ENCODE assay signal across 2 cellular contexts in genomic region chr10:24206334-24206733, GRCh38.
TF ChIP-seq lines count a peak whose summit lies in the region.

No MANE protein-coding gene starts in this region.

TF ChIP-seq in H1, 55 proteins besides CTCF, POLR2A, EP300 and RAD21:
- no peak for TF ChIP-seq TAF7 (optimal IDR thresholded peaks at IDR 0.05; ENCODE audit: borderline replicate concordance, low read depth, low read length)
TF ChIP-seq in H1: peak in this region for 0.

TF ChIP-seq in GM23338, 12 proteins besides CTCF, POLR2A, EP300 and RAD21:
- TF ChIP-seq EZH2phosphoT487 (IDR thresholded peaks at IDR 0.05; ENCODE audit: unreplicated experiment) (no peak), ETS1 (IDR thresholded peaks at IDR 0.05) (no peak), CREB1 (CRISPR knock-in tag; IDR thresholded peaks at IDR 0.05; ENCODE audit: low read depth) (no peak), POLR2AphosphoS5 (IDR thresholded peaks at IDR 0.05; ENCODE audit: low read depth) (no peak), ZNF331 (CRISPR knock-in tag; IDR thresholded peaks at IDR 0.05; ENCODE audit: low read depth) (no peak), JUNB (IDR thresholded peaks at IDR 0.05; ENCODE audit: unreplicated experiment) (no peak), ZNF114 (CRISPR knock-in tag; IDR thresholded peaks at IDR 0.05) (no peak), STAT1 (IDR thresholded peaks at IDR 0.05; ENCODE audit: unreplicated experiment) (no peak), NANOG (IDR thresholded peaks at IDR 0.05; ENCODE audit: borderline replicate concordance) (no peak)
- TF ChIP-seq, protein P1, sequence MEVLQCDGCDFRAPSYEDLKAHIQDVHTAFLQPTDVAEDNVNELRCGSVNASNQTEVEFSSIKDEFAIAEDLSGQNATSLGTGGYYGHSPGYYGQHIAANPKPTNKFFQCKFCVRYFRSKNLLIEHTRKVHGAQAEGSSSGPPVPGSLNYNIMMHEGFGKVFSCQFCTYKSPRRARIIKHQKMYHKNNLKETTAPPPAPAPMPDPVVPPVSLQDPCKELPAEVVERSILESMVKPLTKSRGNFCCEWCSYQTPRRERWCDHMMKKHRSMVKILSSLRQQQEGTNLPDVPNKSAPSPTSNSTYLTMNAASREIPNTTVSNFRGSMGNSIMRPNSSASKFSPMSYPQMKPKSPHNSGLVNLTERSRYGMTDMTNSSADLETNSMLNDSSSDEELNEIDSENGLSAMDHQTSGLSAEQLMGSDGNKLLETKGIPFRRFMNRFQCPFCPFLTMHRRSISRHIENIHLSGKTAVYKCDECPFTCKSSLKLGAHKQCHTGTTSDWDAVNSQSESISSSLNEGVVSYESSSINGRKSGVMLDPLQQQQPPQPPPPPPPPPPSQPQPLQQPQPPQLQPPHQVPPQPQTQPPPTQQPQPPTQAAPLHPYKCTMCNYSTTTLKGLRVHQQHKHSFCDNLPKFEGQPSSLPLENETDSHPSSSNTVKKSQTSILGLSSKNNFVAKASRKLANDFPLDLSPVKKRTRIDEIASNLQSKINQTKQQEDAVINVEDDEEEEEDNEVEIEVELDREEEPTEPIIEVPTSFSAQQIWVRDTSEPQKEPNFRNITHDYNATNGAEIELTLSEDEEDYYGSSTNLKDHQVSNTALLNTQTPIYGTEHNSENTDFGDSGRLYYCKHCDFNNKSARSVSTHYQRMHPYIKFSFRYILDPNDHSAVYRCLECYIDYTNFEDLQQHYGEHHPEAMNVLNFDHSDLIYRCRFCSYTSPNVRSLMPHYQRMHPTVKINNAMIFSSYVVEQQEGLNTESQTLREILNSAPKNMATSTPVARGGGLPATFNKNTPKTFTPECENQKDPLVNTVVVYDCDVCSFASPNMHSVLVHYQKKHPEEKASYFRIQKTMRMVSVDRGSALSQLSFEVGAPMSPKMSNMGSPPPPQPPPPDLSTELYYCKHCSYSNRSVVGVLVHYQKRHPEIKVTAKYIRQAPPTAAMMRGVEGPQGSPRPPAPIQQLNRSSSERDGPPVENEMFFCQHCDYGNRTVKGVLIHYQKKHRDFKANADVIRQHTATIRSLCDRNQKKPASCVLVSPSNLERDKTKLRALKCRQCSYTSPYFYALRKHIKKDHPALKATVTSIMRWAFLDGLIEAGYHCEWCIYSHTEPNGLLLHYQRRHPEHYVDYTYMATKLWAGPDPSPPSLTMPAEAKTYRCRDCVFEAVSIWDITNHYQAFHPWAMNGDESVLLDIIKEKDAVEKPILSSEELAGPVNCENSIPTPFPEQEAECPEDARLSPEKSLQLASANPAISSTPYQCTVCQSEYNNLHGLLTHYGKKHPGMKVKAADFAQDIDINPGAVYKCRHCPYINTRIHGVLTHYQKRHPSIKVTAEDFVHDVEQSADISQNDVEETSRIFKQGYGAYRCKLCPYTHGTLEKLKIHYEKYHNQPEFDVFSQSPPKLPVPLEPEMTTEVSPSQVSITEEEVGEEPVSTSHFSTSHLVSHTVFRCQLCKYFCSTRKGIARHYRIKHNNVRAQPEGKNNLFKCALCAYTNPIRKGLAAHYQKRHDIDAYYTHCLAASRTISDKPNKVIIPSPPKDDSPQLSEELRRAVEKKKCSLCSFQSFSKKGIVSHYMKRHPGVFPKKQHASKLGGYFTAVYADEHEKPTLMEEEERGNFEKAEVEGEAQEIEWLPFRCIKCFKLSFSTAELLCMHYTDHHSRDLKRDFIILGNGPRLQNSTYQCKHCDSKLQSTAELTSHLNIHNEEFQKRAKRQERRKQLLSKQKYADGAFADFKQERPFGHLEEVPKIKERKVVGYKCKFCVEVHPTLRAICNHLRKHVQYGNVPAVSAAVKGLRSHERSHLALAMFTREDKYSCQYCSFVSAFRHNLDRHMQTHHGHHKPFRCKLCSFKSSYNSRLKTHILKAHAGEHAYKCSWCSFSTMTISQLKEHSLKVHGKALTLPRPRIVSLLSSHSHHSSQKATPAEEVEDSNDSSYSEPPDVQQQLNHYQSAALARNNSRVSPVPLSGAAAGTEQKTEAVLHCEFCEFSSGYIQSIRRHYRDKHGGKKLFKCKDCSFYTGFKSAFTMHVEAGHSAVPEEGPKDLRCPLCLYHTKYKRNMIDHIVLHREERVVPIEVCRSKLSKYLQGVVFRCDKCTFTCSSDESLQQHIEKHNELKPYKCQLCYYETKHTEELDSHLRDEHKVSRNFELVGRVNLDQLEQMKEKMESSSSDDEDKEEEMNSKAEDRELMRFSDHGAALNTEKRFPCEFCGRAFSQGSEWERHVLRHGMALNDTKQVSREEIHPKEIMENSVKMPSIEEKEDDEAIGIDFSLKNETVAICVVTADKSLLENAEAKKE (CRISPR knock-in tag; IDR thresholded peaks at IDR 0.05): no peak
